8 cellular contexts compared by ENCODE assay signal in genomic region chr11:112797653-112798293, GRCh38.
DNase-seq lines count a peak whose midpoint lies in the region; ATAC-seq and TF ChIP-seq lines count a peak whose summit lies in the region.

No MANE protein-coding gene starts in this region.

- no peak for TF ChIP-seq EP300 in suprapubic skin (IDR thresholded peaks at IDR 0.05)

- no peaks in the 10 kb centered on the region for H3K9me3 ChIP-seq in Caco-2
- H3K9me3 ChIP-seq in mesodermal cell (ENCODE audit: control insufficient read depth, low read length): no peaks in the 10 kb centered on the region
- no peaks in the 10 kb centered on the region for H3K9me3 ChIP-seq in suprapubic skin

- H3K4me1 ChIP-seq in Caco-2: no peaks in the 10 kb centered on the region
- H3K4me1 ChIP-seq in mesodermal cell (ENCODE audit: control insufficient read depth, insufficient read depth, low read length, poor library complexity, severe bottlenecking): peaks cover 15% of the 10 kb centered on the region
- no peaks in the 10 kb centered on the region for H3K4me1 ChIP-seq in suprapubic skin

- no peak overlapping the region for H3K27ac Mint-ChIP-seq in Caco-2 (ENCODE audit: unreplicated experiment)
- H3K27ac Mint-ChIP-seq in brain: peak overlapping the region in 4 of 5 experiments; percentile 19 to 87 (median 72)

- TF ChIP-seq CTCF in Caco-2 (IDR thresholded peaks at IDR 0.05; ENCODE audit: insufficient read depth in 1 of 2, low read depth in 1 of 2, low read length in 1 of 2, severe bottlenecking in 1 of 2, unreplicated experiment in 1 of 2) (peak; percentile 55 to 61), brain (conservative IDR thresholded peaks at IDR 0.05) (peak; percentile 41 to 55), suprapubic skin (IDR thresholded peaks at IDR 0.05) (no peak)

- H3K4me3 Mint-ChIP-seq in Caco-2 (ENCODE audit: unreplicated experiment) (no peak overlapping the region), brain (peak overlapping the region in 2 of 5 experiments; percentile 26 to 36)

- DNase-seq in Caco-2: peak in 1 of 2 experiments; percentile 48
- peak; percentile 58 for DNase-seq in NCI-H2107 (lab: John Stamatoyannopoulos, UW)
- DNase-seq in suprapubic skin (ENCODE audit: low spot score in 2 of 2): no peak

- CTCF ChIA-PET in Caco-2 (lab: Charles Lee): interaction anchor here (1.1 to 1.6 kb wide), 3 partner anchors 14 to 492 kb away, joined by 3 to 5 read pairs (median 3); no protein-coding TSS in a partner anchor

- H3K27me3 ChIP-seq in Caco-2 (replicated peaks; ENCODE audit: control insufficient read depth, insufficient read depth, low read length) (peaks cover 2% of the 10 kb centered on the region; the same call in 1 of the 2 replicates), suprapubic skin (no peaks in the 10 kb centered on the region)

- H3K36me3 ChIP-seq in Caco-2 (ENCODE audit: control insufficient read depth, insufficient read depth, low read length) (no peaks in the 10 kb centered on the region), mesodermal cell (ENCODE audit: control insufficient read depth, insufficient read depth, low read length) (no peaks in the 10 kb centered on the region), suprapubic skin (no peaks in the 10 kb centered on the region)

- BruUV-seq in Caco-2 (replicated peaks; lab: Mats Ljungman, UMichigan): no TSS peak

- peaks cover 14% of the 10 kb centered on the region for H3K27me3 Mint-ChIP-seq in Caco-2 (ENCODE audit: insufficient read depth, unreplicated experiment)
- H3K27me3 Mint-ChIP-seq in brain: peaks cover 3% of the 10 kb centered on the region

- no peak for TF ChIP-seq POLR2A in suprapubic skin (IDR thresholded peaks at IDR 0.05)

- peak; percentile 60 for ATAC-seq in GM18909 (IDR thresholded peaks at IDR 0.05; ENCODE audit: poor library complexity, unreplicated experiment)
- ATAC-seq in HG03135 (IDR thresholded peaks at IDR 0.05; ENCODE audit: unreplicated experiment): no peak
- no peak for ATAC-seq in HG03565 (IDR thresholded peaks at IDR 0.05; ENCODE audit: unreplicated experiment)

- no peaks in the 10 kb centered on the region for H3K9me3 Mint-ChIP-seq in Caco-2 (ENCODE audit: unreplicated experiment)
- peaks cover 0 to 9% (median 0%) of the 10 kb centered on the region in 5 experiments for H3K9me3 Mint-ChIP-seq in brain

- intact Hi-C loops in Caco-2 (cut with micrococcal nuclease; ENCODE audit: unreplicated experiment): loop anchor here (1.0 to 10.0 kb wide), 4 partner anchors 317 to 580 kb away; no protein-coding TSS in a partner anchor

- no peaks in the 10 kb centered on the region for H3K4me1 Mint-ChIP-seq in Caco-2 (ENCODE audit: low read depth, unreplicated experiment)
- H3K4me1 Mint-ChIP-seq in brain: peaks cover 69% of the 10 kb centered on the region

- H3K4me3 ChIP-seq in Caco-2 (ENCODE audit: low read depth, low read length) (no peak overlapping the region), mesodermal cell (ENCODE audit: extremely low read depth, insufficient read depth, low read length, poor library complexity, severe bottlenecking) (no peak overlapping the region), suprapubic skin (no peak overlapping the region)

- WGBS in mesodermal cell (ENCODE audit: insufficient coverage in 2 of 2), 2 experiments: 52 to 70% methylated on average over 8 to 11 of the region's 14 CpGs
- 71% methylated on average over 14 of the region's 14 CpGs for WGBS in suprapubic skin

- peak overlapping the region; percentile 51 for H3K27ac ChIP-seq in mesodermal cell (ENCODE audit: low read depth, low read length, severe bottlenecking)
- H3K27ac ChIP-seq in suprapubic skin: no peak overlapping the region

- H3K36me3 Mint-ChIP-seq in Caco-2 (ENCODE audit: insufficient read depth, unreplicated experiment): no peaks in the 10 kb centered on the region
- no peaks in the 10 kb centered on the region for H3K36me3 Mint-ChIP-seq in brain

- POLR2A ChIA-PET in Caco-2 (lab: Charles Lee): no interaction called here

Comparison
In these comparisons a context has a peak if more than half of its experiments do, and no peak if none do; other contexts are left out.
1. CTCF ChIP-seq: peak in Caco-2 (2 of 2) and brain (2 of 2); none in suprapubic skin (0 of 2).